ENCODE assay signal across 8 cellular contexts in the genomic region with DNA sequence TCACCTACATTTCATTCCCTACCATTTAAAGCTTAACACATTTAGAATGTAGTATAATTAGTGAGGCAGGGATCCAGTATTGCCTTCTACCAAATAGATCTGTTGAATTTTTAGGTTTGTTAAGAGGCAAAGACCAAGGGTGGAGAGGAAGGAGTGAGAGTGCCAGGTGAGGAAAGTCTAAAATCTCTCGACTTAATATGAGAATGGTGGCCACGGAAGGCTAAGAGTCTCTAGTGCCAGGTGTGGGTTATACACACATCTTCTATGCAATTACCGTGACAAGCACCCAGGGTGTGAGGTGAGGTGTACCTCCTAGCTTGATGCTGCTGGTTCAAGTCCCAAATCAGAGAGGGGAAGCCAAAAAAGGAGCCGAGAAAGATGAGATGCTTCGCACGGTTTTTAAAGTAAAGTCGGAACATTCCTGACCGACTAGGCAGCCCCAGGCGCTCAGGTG. TPM values are rescaled to one million over a fixed set of nuclear protein-coding genes. Genes with fewer than 3 reads are reported as not detected.
DNase-seq lines count a peak whose midpoint lies in the region; ATAC-seq and TF ChIP-seq lines count a peak whose summit lies in the region.

No MANE protein-coding gene starts in this region.

- H3K4me3 ChIP-seq in GM06990 (replicated peaks; ENCODE audit: low read depth, low read length), result peak overlapping the region; percentile 78
- peak overlapping the region; percentile 49 for H3K4me3 ChIP-seq in Jurkat, Clone E6-1 (ENCODE audit: low read length)

- no peak for DNase-seq in GM06990 (ENCODE audit: extremely low read depth, insufficient read length)
- DNase-seq in Jurkat, Clone E6-1 (ENCODE audit: low read depth, low spot score), result no peak
- no peak for DNase-seq in mesothelial cell of epicardium (ENCODE audit: low spot score in 2 of 2, unreplicated experiment in 2 of 2)
- no peak for DNase-seq in AML-193 (lab: John Stamatoyannopoulos, UW)
- no peak for DNase-seq in HuH-7.5 (ENCODE audit: low spot score)

- H3K27me3 ChIP-seq in GM06990 (replicated peaks; ENCODE audit: control insufficient read depth, insufficient read depth, low read length), result no peaks in the 10 kb centered on the region

- H3K27me3 Mint-ChIP-seq in brain (peaks cover 26% of the 10 kb centered on the region), mesothelial cell of epicardium (ENCODE audit: low read depth) (peaks cover 21% of the 10 kb centered on the region)

- TF ChIP-seq CTCF in GM06990 (IDR thresholded peaks at IDR 0.05; ENCODE audit: insufficient read depth, low read length, poor library complexity, severe bottlenecking), result no peak
- TF ChIP-seq CTCF in brain (conservative IDR thresholded peaks at IDR 0.05), result no peak
- TF ChIP-seq CTCF in mesothelial cell of epicardium (IDR thresholded peaks at IDR 0.05; ENCODE audit: unreplicated experiment), result no peak

- H3K36me3 Mint-ChIP-seq in brain (no peaks in the 10 kb centered on the region), mesothelial cell of epicardium (no peaks in the 10 kb centered on the region)

- H3K4me1 Mint-ChIP-seq in brain (peaks cover 30% of the 10 kb centered on the region), mesothelial cell of epicardium (peaks cover 19% of the 10 kb centered on the region)

- H3K36me3 ChIP-seq in GM06990 (ENCODE audit: control insufficient read depth, insufficient read depth, low read length), result no peaks in the 10 kb centered on the region

- H3K4me3 Mint-ChIP-seq in brain (peak overlapping the region; percentile 89 to 95 (median 93)), mesothelial cell of epicardium (peak overlapping the region; percentile 89)

- H3K27ac Mint-ChIP-seq in brain (peak overlapping the region in 3 of 5 experiments; percentile 64 to 98 (median 98)), mesothelial cell of epicardium (peak overlapping the region; percentile 92)

- H3K9me3 Mint-ChIP-seq in brain (no peaks in the 10 kb centered on the region), mesothelial cell of epicardium (no peaks in the 10 kb centered on the region)

- ATAC-seq in GM21526 (IDR thresholded peaks at IDR 0.05; ENCODE audit: low FRiP score, unreplicated experiment) (peak; percentile 4), esophagus mucosa (no peak)

RNA-seq across cellular contexts. Expression of gene IQUB, which starts 0.4 kb away (rescaled TPM):
- polyA plus RNA-seq in Jurkat, Clone E6-1 (2012; ENCODE audit: insufficient read depth, insufficient read length), result not detected
- polyA plus RNA-seq in brain (ENCODE audit: insufficient read depth, low read depth, low replicate concordance), result 0.20 TPM
- total RNA-seq in mesothelial cell of epicardium, result 0.72 to 0.97 TPM (median 0.93 TPM) in 3 replicates
- total RNA-seq in esophagus mucosa, result not detected

RNA-seq across cellular contexts. Expression of gene NDUFA5, which starts 23.7 kb away (rescaled TPM):
- polyA plus RNA-seq in Jurkat, Clone E6-1 (2012; ENCODE audit: insufficient read depth, insufficient read length), result 64.3 TPM
- 75.2 TPM for polyA plus RNA-seq in brain (ENCODE audit: insufficient read depth, low read depth, low replicate concordance)
- total RNA-seq in mesothelial cell of epicardium (71.8 to 78.2 TPM (median 72.9 TPM) in 3 replicates), esophagus mucosa (35.1 TPM)
